In the genomic region with DNA sequence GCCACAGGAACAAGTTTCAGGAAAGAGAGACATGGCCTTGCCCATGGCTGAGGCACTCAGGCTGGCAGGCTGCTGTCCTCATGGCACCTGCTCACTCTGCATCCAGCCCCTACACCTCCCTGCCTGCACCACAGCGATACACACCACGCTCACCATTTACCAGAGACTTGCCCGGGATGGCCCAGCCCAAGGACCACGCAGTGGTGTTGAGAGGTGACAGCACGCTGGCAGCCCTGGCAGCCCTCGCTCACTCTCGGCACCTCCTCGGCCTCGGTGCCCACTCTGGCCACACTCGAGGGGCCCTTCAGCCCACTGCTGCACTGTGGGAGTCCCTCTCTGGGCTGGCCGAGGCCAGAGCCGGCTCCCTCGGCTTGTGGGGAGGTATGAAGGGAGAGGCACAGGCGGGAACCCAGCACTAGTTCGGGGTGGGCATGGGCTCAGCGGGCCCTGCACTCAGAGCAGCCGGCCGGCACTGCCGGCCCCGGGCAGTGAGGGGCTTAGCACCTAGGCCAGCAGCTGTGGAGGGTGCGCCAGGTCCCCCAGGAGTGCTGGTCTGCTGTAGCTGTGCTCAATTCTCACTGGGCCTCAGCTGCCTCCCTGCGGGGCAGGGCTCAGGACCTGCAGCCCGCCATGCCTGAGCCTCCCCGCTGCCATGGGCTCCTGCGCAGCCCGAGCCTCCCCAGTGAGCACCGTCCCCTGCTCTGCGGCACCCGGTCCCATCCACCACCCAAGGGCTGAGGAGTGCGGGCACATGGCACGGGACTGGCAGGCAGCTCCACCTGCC, we compare ENCODE assay signal across 23 cellular contexts. TPM values are rescaled to one million over a fixed set of nuclear protein-coding genes. Genes with fewer than 3 reads are reported as not detected.
A peak's percentile ranks its signal among the peaks of the same experiment; 100 is the strongest.
DNase-seq lines count a peak whose midpoint lies in the region; ATAC-seq and TF ChIP-seq lines count a peak whose summit lies in the region.
"Had no signal": no experiment of that assay in that cellular context is flagged by ENCODE, and none has a peak within 500 bp of the region (broad histone marks: within the 10 kb centered on the region; RNA-seq: fewer than 3 reads in every experiment).

No MANE protein-coding gene starts in this region.

- no peaks in the 10 kb centered on the region for H3K27me3 Mint-ChIP-seq in activated T-cell treated with anti-CD3 and anti-CD28 coated beads, Interleukin-2, amount 50 U/mL, for 24 hours
- H3K27me3 Mint-ChIP-seq in activated T-cell treated with anti-CD3 and anti-CD28 coated beads, Interleukin-2, amount 50 U/mL, for 72 hours (ENCODE audit: low read depth) = no peaks in the 10 kb centered on the region
- no peaks in the 10 kb centered on the region for H3K27me3 Mint-ChIP-seq in CD4-positive, alpha-beta T cell
- no peaks in the 10 kb centered on the region for H3K27me3 Mint-ChIP-seq in T-helper 2 cell treated with Interferon-gamma antibody and Interleukin-4, amounts not matched to agents 5 μg/mL and 100 μg/mL, for 36 hours (ENCODE audit: low read depth)
- H3K27me3 Mint-ChIP-seq: activated naive CD8-positive, alpha-beta T cell; stimulated activated naive CD8-positive, alpha-beta T cell treated with anti-CD3 and anti-CD28 coated beads, Interleukin-15, Interleukin-2, amounts not matched to agents 100 ng/mL and 50 ng/mL, for 24 hours had no signal

- WGBS in sigmoid colon, 2 donors = 95 to 98% methylated on average over 31 of the region's 31 CpGs

- no peaks in the 10 kb centered on the region for H3K9me3 ChIP-seq in CD4-positive, alpha-beta T cell (ENCODE audit: control insufficient read depth, low read length)
- no peaks in the 10 kb centered on the region for H3K9me3 ChIP-seq in sigmoid colon
- H3K9me3 ChIP-seq: tibial artery had no signal

- intact Hi-C loops in CD4-positive, alpha-beta T cell (cut with DNase I, micrococcal nuclease) = no loop called here
- intact Hi-C loops in sigmoid colon (cut with DNase I) = no loop called here

- no peaks in the 10 kb centered on the region for H3K36me3 Mint-ChIP-seq in activated T-cell treated with anti-CD3 and anti-CD28 coated beads, Interleukin-2, amount 50 U/mL, for 24 hours (ENCODE audit: low read depth)
- H3K36me3 Mint-ChIP-seq in activated T-cell treated with anti-CD3 and anti-CD28 coated beads, Interleukin-2, amount 50 U/mL, for 72 hours (ENCODE audit: insufficient read depth in 2 of 2) = no peaks in the 10 kb centered on the region
- H3K36me3 Mint-ChIP-seq in CD4-positive, alpha-beta T cell (ENCODE audit: low read depth) = no peaks in the 10 kb centered on the region
- no peaks in the 10 kb centered on the region for H3K36me3 Mint-ChIP-seq in T-helper 2 cell treated with Interferon-gamma antibody and Interleukin-4, amounts not matched to agents 5 μg/mL and 100 μg/mL, for 36 hours (ENCODE audit: low read depth)
- H3K36me3 Mint-ChIP-seq: activated naive CD8-positive, alpha-beta T cell; immature natural killer cell had no signal

- DNase-seq in activated T-cell treated with anti-CD3 and anti-CD28 coated beads, Interleukin-2, amount 50 U/mL, for 24 hours = peak; percentile 30
- no peak for DNase-seq in activated T-cell treated with anti-CD3 and anti-CD28 coated beads, Interleukin-2, amount 50 U/mL, for 72 hours
- DNase-seq in CD4-positive, alpha-beta T cell = peak in 3 of 10 experiments; percentile 3 to 35 (median 11)
- DNase-seq in left lobe of liver (ENCODE audit: low spot score) (peak; percentile 43), sigmoid colon (peak; percentile 68), NCI-H345 (lab: John Stamatoyannopoulos, UW) (no peak)
- DNase-seq in T-helper 2 cell treated with Interferon-gamma antibody and Interleukin-4, amounts not matched to agents 5 μg/mL and 100 μg/mL, for 36 hours (ENCODE audit: low spot score) = no peak
- DNase-seq: Calu3, HCEC 1CT, immature natural killer cell, MM.1S, NCI-H1417 treated with DMSO at 0.1 percent for 48 hours, NCI-H510A treated with DMSO at 0.1 percent for 48 hours, PC-9, tibial artery had no signal

- TF ChIP-seq POLR2A in sigmoid colon (IDR thresholded peaks at IDR 0.05) = no peak

- no peak overlapping the region for H3K27ac Mint-ChIP-seq in activated T-cell treated with anti-CD3 and anti-CD28 coated beads, Interleukin-2, amount 50 U/mL, for 24 hours
- no peak overlapping the region for H3K27ac Mint-ChIP-seq in activated T-cell treated with anti-CD3 and anti-CD28 coated beads, Interleukin-2, amount 50 U/mL, for 72 hours
- H3K27ac Mint-ChIP-seq in CD4-positive, alpha-beta T cell = peak overlapping the region; percentile 20
- H3K27ac Mint-ChIP-seq in T-helper 2 cell treated with Interferon-gamma antibody and Interleukin-4, amounts not matched to agents 5 μg/mL and 100 μg/mL, for 36 hours = no peak overlapping the region
- H3K27ac Mint-ChIP-seq: activated CD8-positive, alpha-beta T cell treated with anti-CD3 and anti-CD28 coated beads, Interleukin-2, amount 10 ng/mL, durations not matched to agents 7 days and 5 days; activated naive CD8-positive, alpha-beta T cell; stimulated activated naive CD8-positive, alpha-beta T cell treated with anti-CD3 and anti-CD28 coated beads, Interleukin-15, Interleukin-2, amounts not matched to agents 100 ng/mL and 50 ng/mL, for 24 hours; T-helper 1 cell treated with Interleukin-12 subunit alpha and Interleukin-12 subunit beta and Interleukin-4 antibody, amounts not matched to agents 30 μg/mL and 1 μg/mL, for 36 hours had no signal

- no peak for TF ChIP-seq CTCF in CD4-positive, alpha-beta T cell (IDR thresholded peaks at IDR 0.05)
- TF ChIP-seq CTCF in sigmoid colon (IDR thresholded peaks at IDR 0.05) = no peak

- H3K4me1 Mint-ChIP-seq in activated T-cell treated with anti-CD3 and anti-CD28 coated beads, Interleukin-2, amount 50 U/mL, for 24 hours (ENCODE audit: low read depth) = peaks cover 2% of the 10 kb centered on the region
- H3K4me1 Mint-ChIP-seq in activated T-cell treated with anti-CD3 and anti-CD28 coated beads, Interleukin-2, amount 50 U/mL, for 72 hours (ENCODE audit: low read depth) = peaks cover 3% of the 10 kb centered on the region
- H3K4me1 Mint-ChIP-seq in CD4-positive, alpha-beta T cell (ENCODE audit: low read depth) = peaks cover 3% of the 10 kb centered on the region
- H3K4me1 Mint-ChIP-seq in T-helper 2 cell treated with Interferon-gamma antibody and Interleukin-4, amounts not matched to agents 5 μg/mL and 100 μg/mL, for 36 hours (ENCODE audit: low read depth) = peaks cover 2% of the 10 kb centered on the region
- H3K4me1 Mint-ChIP-seq: immature natural killer cell had no signal

- peaks cover 0 to 8% (median 6%) of the 10 kb centered on the region in 4 donors for H3K4me1 ChIP-seq in sigmoid colon
- H3K4me1 ChIP-seq: BLaER1 had no signal

- no peak overlapping the region for H3K4me3 ChIP-seq in sigmoid colon
- H3K4me3 ChIP-seq: BLaER1, PC-9, tibial artery had no signal

- no peak for ATAC-seq in activated T-cell treated with anti-CD3 and anti-CD28 coated beads, Interleukin-2, amount 50 U/mL, for 72 hours (replicated peaks in 1 of 2)
- no peak for ATAC-seq in CD4-positive, alpha-beta T cell (ENCODE audit: poor library complexity)
- ATAC-seq in left lobe of liver = no peak
- no peak for ATAC-seq in activated CD4-positive, CD25-positive, alpha-beta regulatory T cell treated with anti-CD3 and anti-CD28 coated beads, Interleukin-2, amount 50 U/mL, for 24 hours
- ATAC-seq: activated CD8-positive, alpha-beta T cell treated with anti-CD3 and anti-CD28 coated beads, Interleukin-2, amount 10 ng/mL, durations not matched to agents 7 days and 5 days had no signal

- H3K27ac ChIP-seq in CD4-positive, alpha-beta T cell (ENCODE audit: low read depth, low read length) = no peak overlapping the region
- H3K27ac ChIP-seq in sigmoid colon = no peak overlapping the region
- H3K27ac ChIP-seq: BLaER1, epithelial cell of prostate, PC-9, tibial artery had no signal

- no peaks in the 10 kb centered on the region for H3K9me3 Mint-ChIP-seq in activated T-cell treated with anti-CD3 and anti-CD28 coated beads, Interleukin-2, amount 50 U/mL, for 24 hours
- no peaks in the 10 kb centered on the region for H3K9me3 Mint-ChIP-seq in activated T-cell treated with anti-CD3 and anti-CD28 coated beads, Interleukin-2, amount 50 U/mL, for 72 hours
- H3K9me3 Mint-ChIP-seq in CD4-positive, alpha-beta T cell = no peaks in the 10 kb centered on the region
- no peaks in the 10 kb centered on the region for H3K9me3 Mint-ChIP-seq in T-helper 2 cell treated with Interferon-gamma antibody and Interleukin-4, amounts not matched to agents 5 μg/mL and 100 μg/mL, for 36 hours
- H3K9me3 Mint-ChIP-seq: immature natural killer cell; stimulated activated naive CD8-positive, alpha-beta T cell treated with anti-CD3 and anti-CD28 coated beads, Interleukin-15, Interleukin-2, amounts not matched to agents 100 ng/mL and 50 ng/mL, for 24 hours; T-helper 1 cell treated with Interleukin-12 subunit alpha and Interleukin-12 subunit beta and Interleukin-4 antibody, amounts not matched to agents 30 μg/mL and 1 μg/mL, for 36 hours had no signal

- POLR2A ChIA-PET in CD4-positive, alpha-beta T cell (lab: Charles Lee) = no interaction called here

- no peak for TF ChIP-seq EP300 in sigmoid colon (IDR thresholded peaks at IDR 0.05)

- H3K27me3 ChIP-seq in CD4-positive, alpha-beta T cell (ENCODE audit: control insufficient read depth, insufficient read depth, low read length) = no peaks in the 10 kb centered on the region
- no peaks in the 10 kb centered on the region for H3K27me3 ChIP-seq in sigmoid colon
- H3K27me3 ChIP-seq: BLaER1, tibial artery had no signal

- no peak overlapping the region for H3K4me3 Mint-ChIP-seq in activated T-cell treated with anti-CD3 and anti-CD28 coated beads, Interleukin-2, amount 50 U/mL, for 24 hours
- no peak overlapping the region for H3K4me3 Mint-ChIP-seq in activated T-cell treated with anti-CD3 and anti-CD28 coated beads, Interleukin-2, amount 50 U/mL, for 72 hours
- H3K4me3 Mint-ChIP-seq in CD4-positive, alpha-beta T cell = no peak overlapping the region
- no peak overlapping the region for H3K4me3 Mint-ChIP-seq in T-helper 2 cell treated with Interferon-gamma antibody and Interleukin-4, amounts not matched to agents 5 μg/mL and 100 μg/mL, for 36 hours
- H3K4me3 Mint-ChIP-seq: activated CD8-positive, alpha-beta T cell treated with anti-CD3 and anti-CD28 coated beads, Interleukin-2, amount 10 ng/mL, durations not matched to agents 7 days and 5 days; activated naive CD8-positive, alpha-beta T cell; immature natural killer cell; stimulated activated naive CD8-positive, alpha-beta T cell treated with anti-CD3 and anti-CD28 coated beads, Interleukin-15, Interleukin-2, amounts not matched to agents 100 ng/mL and 50 ng/mL, for 24 hours; T-helper 1 cell treated with Interleukin-12 subunit alpha and Interleukin-12 subunit beta and Interleukin-4 antibody, amounts not matched to agents 30 μg/mL and 1 μg/mL, for 36 hours had no signal

- CTCF ChIA-PET in CD4-positive, alpha-beta T cell (lab: Charles Lee) = no interaction called here

- H3K36me3 ChIP-seq in sigmoid colon = peaks cover 0 to 16% (median 2%) of the 10 kb centered on the region in 4 donors
- H3K36me3 ChIP-seq: BLaER1 had no signal

RNA-seq across cellular contexts. Expression of a gene that starts 20.3 kb away (rescaled TPM):
- total RNA-seq in activated T-cell treated with anti-CD3 and anti-CD28 coated beads, Interleukin-2, amount 50 U/mL, for 72 hours = under 1 TPM in 1 of 2 donors, not detected in 1; 0.24 TPM
- 10 to 100 TPM; 14.8 to 15.1 TPM for total RNA-seq in CD4-positive, alpha-beta T cell
- 6.1 TPM for total RNA-seq in left lobe of liver
- total RNA-seq in sigmoid colon = 10 to 100 TPM in 1 of 4 donors, 1 to 10 TPM in 2, under 1 TPM in 1; 0.71 to 12.7 (median 2.4) TPM
- polyA plus RNA-seq in sigmoid colon = 1 to 10 TPM in 1 of 3 donors, under 1 TPM in 1, not detected in 1; 0.46 to 2.0 TPM
- total RNA-seq: lung microvascular endothelial cell had no signal
- polyA plus RNA-seq: immature natural killer cell had no signal

Comparison
In these comparisons a context has a peak if more than half of its experiments do, and no peak if none do; other contexts are left out.
1. DNase-seq: peak in activated T-cell treated with anti-CD3 and anti-CD28 coated beads, Interleukin-2, amount 50 U/mL, for 24 hours (single experiment), left lobe of liver (single experiment) and sigmoid colon (single experiment); none in activated T-cell treated with anti-CD3 and anti-CD28 coated beads, Interleukin-2, amount 50 U/mL, for 72 hours (0 of 2), T-helper 2 cell treated with Interferon-gamma antibody and Interleukin-4, amounts not matched to agents 5 μg/mL and 100 μg/mL, for 36 hours (single experiment) and NCI-H345 (single experiment).